In genomic region chr19:48308695-48309586, GRCh38 we compare ENCODE assay signal across 11 cellular contexts. TPM values are rescaled to one million over a fixed set of nuclear protein-coding genes. Genes with fewer than 3 reads are reported as not detected.
A peak's percentile ranks its signal among the peaks of the same experiment; 100 is the strongest.
DNase-seq lines count a peak whose midpoint lies in the region; ATAC-seq and TF ChIP-seq lines count a peak whose summit lies in the region.
"Had no signal": no experiment of that assay in that cellular context is flagged by ENCODE, and none has a peak within 500 bp of the region (broad histone marks: within the 10 kb centered on the region; RNA-seq: fewer than 3 reads in every experiment).

No MANE protein-coding gene starts in this region.

- H3K36me3 ChIP-seq in gastrocnemius medialis = no peaks in the 10 kb centered on the region
- H3K36me3 ChIP-seq: pancreas had no signal

- H3K4me3 Mint-ChIP-seq in naive thymus-derived CD8-positive, alpha-beta T cell = no peak overlapping the region

- intact Hi-C loops in gastrocnemius medialis (cut with DNase I; ENCODE audit: low total_unique reads) = no loop called here

- ATAC-seq in gastrocnemius medialis (no peak), GM21526 (IDR thresholded peaks at IDR 0.05; ENCODE audit: low FRiP score, unreplicated experiment) (no peak)
- ATAC-seq in naive thymus-derived CD8-positive, alpha-beta T cell = no peak
- ATAC-seq: pancreas had no signal

- no peaks in the 10 kb centered on the region for H3K27me3 Mint-ChIP-seq in naive thymus-derived CD8-positive, alpha-beta T cell

- DNase-seq in NCI-H2171 treated with DMSO at 0.1 percent for 48 hours (lab: John Stamatoyannopoulos, UW) = peak; percentile 40
- no peak for DNase-seq in NCI-H2171 (lab: John Stamatoyannopoulos, UW)
- DNase-seq in OCI-M1 (lab: John Stamatoyannopoulos, UW) = peak; percentile 55
- DNase-seq in fibroblast of villous mesenchyme (ENCODE audit: low read depth) = peak; percentile 48
- DNase-seq in gastrocnemius medialis = no peak
- no peak for DNase-seq in activated effector memory CD4-positive, alpha-beta T cell treated with anti-CD3 and anti-CD28 coated beads, Interleukin-2, amount 50 U/mL, for 16 hours
- DNase-seq in naive thymus-derived CD8-positive, alpha-beta T cell = no peak
- DNase-seq: 8988T had no signal

- H3K36me3 Mint-ChIP-seq in naive thymus-derived CD8-positive, alpha-beta T cell = no peaks in the 10 kb centered on the region

- POLR2A ChIA-PET in naive thymus-derived CD8-positive, alpha-beta T cell (lab: Charles Lee) = interaction anchor here (0.6 kb wide), 1 partner anchor 54 kb away, joined by 3 read pairs; no protein-coding TSS in a partner anchor

- peaks cover 10 to 13% of the 10 kb centered on the region in 2 donors for H3K4me1 ChIP-seq in gastrocnemius medialis
- H3K4me1 ChIP-seq: pancreas had no signal

- H3K4me3 ChIP-seq in fibroblast of villous mesenchyme (ENCODE audit: low read depth, low read length) (no peak overlapping the region), gastrocnemius medialis (no peak overlapping the region)
- H3K4me3 ChIP-seq: pancreas had no signal

- peak overlapping the region; percentile 51 to 67 (median 64) for H3K27ac ChIP-seq in gastrocnemius medialis
- H3K27ac ChIP-seq: pancreas had no signal

- no peaks in the 10 kb centered on the region for H3K27me3 ChIP-seq in gastrocnemius medialis
- H3K27me3 ChIP-seq: pancreas had no signal

- in situ Hi-C loops in gastrocnemius medialis (cut with MboI; ENCODE audit: low sequenced_read_pairs in 4 of 4) = loop anchor here in 2 of 4 donors (25.0 kb wide), 1 partner anchor 278 kb away; no protein-coding TSS in a partner anchor

- TF ChIP-seq CTCF in fibroblast of villous mesenchyme (IDR thresholded peaks at IDR 0.05; ENCODE audit: insufficient read depth, low read depth, low read length) (peak; percentile 58), gastrocnemius medialis (IDR thresholded peaks at IDR 0.05 in 4 of 5, conservative IDR thresholded peaks at IDR 0.05 in 1 of 5) (no peak)

- no peak overlapping the region for H3K27ac Mint-ChIP-seq in naive thymus-derived CD8-positive, alpha-beta T cell

- H3K9me3 ChIP-seq in gastrocnemius medialis = no peaks in the 10 kb centered on the region
- H3K9me3 ChIP-seq: pancreas had no signal

- TF ChIP-seq POLR2A in gastrocnemius medialis (IDR thresholded peaks at IDR 0.05) = no peak

- no peaks in the 10 kb centered on the region for H3K9me3 Mint-ChIP-seq in naive thymus-derived CD8-positive, alpha-beta T cell

- H3K4me1 Mint-ChIP-seq in naive thymus-derived CD8-positive, alpha-beta T cell = peaks cover 0 to 2% (median under 1%) of the 10 kb centered on the region in 4 donors

RNA-seq across cellular contexts. Expression of gene EMP3, which starts 16.4 kb away (rescaled TPM):
- total RNA-seq in fibroblast of villous mesenchyme (82.8 and 92.4 TPM in 2 replicates), gastrocnemius medialis (10 to 100 TPM in 2 of 4 donors, 1 to 10 TPM in 2; 3.8 to 15.3 (median 9.4) TPM)
- 100 to 1,000 TPM; 275 to 277 TPM for total RNA-seq in naive thymus-derived CD8-positive, alpha-beta T cell
- 100 to 1,000 TPM; 514 to 721 (median 617) TPM for polyA plus RNA-seq in naive thymus-derived CD8-positive, alpha-beta T cell

RNA-seq across cellular contexts. Expression of gene ZNF114, which starts 39.1 kb away (rescaled TPM):
- total RNA-seq in fibroblast of villous mesenchyme (0.32 and 0.43 TPM in 2 replicates), gastrocnemius medialis (under 1 TPM in 1 of 4 donors, not detected in 3; 0.36 TPM)
- total RNA-seq in naive thymus-derived CD8-positive, alpha-beta T cell = not detected
- polyA plus RNA-seq in naive thymus-derived CD8-positive, alpha-beta T cell = under 1 TPM in 1 of 3 donors, not detected in 2; 0.17 TPM

RNA-seq across cellular contexts. Expression of gene CARD8, which starts 53.2 kb away (rescaled TPM):
- 11.9 and 21.2 TPM in 2 replicates for total RNA-seq in fibroblast of villous mesenchyme
- 10 to 100 TPM; 15.7 to 23.3 (median 20.2) TPM for total RNA-seq in gastrocnemius medialis
- 100 to 1,000 TPM; 301 to 314 TPM for total RNA-seq in naive thymus-derived CD8-positive, alpha-beta T cell
- 100 to 1,000 TPM in 1 of 3 donors, 10 to 100 TPM in 2; 73.3 to 104 (median 87.7) TPM for polyA plus RNA-seq in naive thymus-derived CD8-positive, alpha-beta T cell

RNA-seq across cellular contexts. Expression of gene TMEM143, which starts 54.8 kb away (rescaled TPM):
- total RNA-seq in fibroblast of villous mesenchyme (2.9 and 3.0 TPM in 2 replicates), gastrocnemius medialis (10 to 100 TPM; 28.8 to 42.3 (median 40.7) TPM)
- 10 to 100 TPM; 25.0 to 29.4 TPM for total RNA-seq in naive thymus-derived CD8-positive, alpha-beta T cell
- polyA plus RNA-seq in naive thymus-derived CD8-positive, alpha-beta T cell = 10 to 100 TPM in 1 of 3 donors, 1 to 10 TPM in 2; 3.9 to 10.7 (median 4.9) TPM

RNA-seq across cellular contexts. Expression of gene SYNGR4, which starts 55.2 kb away (rescaled TPM):
- total RNA-seq in fibroblast of villous mesenchyme (not detected in 2 replicates), gastrocnemius medialis (not detected)
- not detected for total RNA-seq in naive thymus-derived CD8-positive, alpha-beta T cell
- polyA plus RNA-seq in naive thymus-derived CD8-positive, alpha-beta T cell = not detected
- polyA plus RNA-seq: esophagus had no signal

Comparison
In these comparisons a context has a peak if more than half of its experiments do, and no peak if none do; other contexts are left out.
1. DNase-seq: peak in NCI-H2171 treated with DMSO at 0.1 percent for 48 hours (single experiment), OCI-M1 (single experiment) and fibroblast of villous mesenchyme (single experiment); none in NCI-H2171 (single experiment), gastrocnemius medialis (0 of 2), activated effector memory CD4-positive, alpha-beta T cell treated with anti-CD3 and anti-CD28 coated beads, Interleukin-2, amount 50 U/mL, for 16 hours (single experiment) and naive thymus-derived CD8-positive, alpha-beta T cell (0 of 10).
2. RNA of gene CARD8, which starts 53.2 kb away (total RNA-seq): 301 to 314 TPM in naive thymus-derived CD8-positive, alpha-beta T cell; 15.7 to 23.3 TPM in gastrocnemius medialis and 11.9 to 21.2 TPM in fibroblast of villous mesenchyme; every median in the first group is over 10 times any median in the second.